Comparison of ENCODE assay signal across 12 cellular contexts in genomic region chr11:126060651-126061220, GRCh38. TPM values are rescaled to one million over a fixed set of nuclear protein-coding genes. Genes with fewer than 3 reads are reported as not detected.
DNase-seq lines count a peak whose midpoint lies in the region; ATAC-seq and TF ChIP-seq lines count a peak whose summit lies in the region.
"Had no signal": no experiment of that assay in that cellular context is flagged by ENCODE, and none has a peak within 500 bp of the region (broad histone marks: within the 10 kb centered on the region; RNA-seq: fewer than 3 reads in every experiment).

No MANE protein-coding gene starts in this region.

- no peak for DNase-seq in activated CD4-positive, alpha-beta memory T cell treated with anti-CD3 and anti-CD28 coated beads, Interleukin-2, amount 10 ng/mL, durations not matched to agents 7 days and 5 days
- no peak for DNase-seq in activated CD4-positive, alpha-beta memory T cell treated with anti-CD3 and anti-CD28 coated beads for 36 hours
- DNase-seq in WTC11 (ENCODE audit: low spot score) = no peak
- DNase-seq in type B pancreatic cell (ENCODE audit: extremely low spot score, unreplicated experiment) = no peak
- no peak for DNase-seq in midbrain (lab: John Stamatoyannopoulos, UW)
- DNase-seq in testis = no peak
- DNase-seq: activated CD4-positive, CD25-positive, alpha-beta regulatory T cell; activated T-cell treated with anti-CD3 and anti-CD28 coated beads, Interleukin-2, amount 50 U/mL, for 24 hours; H7; heart right ventricle had no signal

- peaks cover 11% of the 10 kb centered on the region for H3K4me1 Mint-ChIP-seq in activated CD4-positive, alpha-beta memory T cell treated with anti-CD3 and anti-CD28 coated beads, Interleukin-2, amount 10 ng/mL, durations not matched to agents 7 days and 5 days
- peaks cover 5% of the 10 kb centered on the region for H3K4me1 Mint-ChIP-seq in activated CD4-positive, alpha-beta memory T cell treated with anti-CD3 and anti-CD28 coated beads for 36 hours (ENCODE audit: low read depth)
- H3K4me1 Mint-ChIP-seq in WTC11 = peaks cover 29% of the 10 kb centered on the region
- H3K4me1 Mint-ChIP-seq in type B pancreatic cell (ENCODE audit: unreplicated experiment) = peaks cover 28% of the 10 kb centered on the region

- WGBS in mesodermal cell (ENCODE audit: insufficient coverage in 2 of 2), 2 experiments = 80 to 86% methylated on average over 1 to 2 of the region's 4 CpGs
- 49 to 54% methylated on average over 4 of the region's 4 CpGs for WGBS in testis, 2 donors

- H3K27ac ChIP-seq in mesodermal cell (ENCODE audit: low read depth, low read length, severe bottlenecking) (peak overlapping the region; percentile 7), testis (no peak overlapping the region)

- H3K27me3 Mint-ChIP-seq in activated CD4-positive, alpha-beta memory T cell treated with anti-CD3 and anti-CD28 coated beads, Interleukin-2, amount 10 ng/mL, durations not matched to agents 7 days and 5 days = peaks cover 49% of the 10 kb centered on the region
- H3K27me3 Mint-ChIP-seq in activated CD4-positive, alpha-beta memory T cell treated with anti-CD3 and anti-CD28 coated beads for 36 hours = peaks cover 16% of the 10 kb centered on the region
- H3K27me3 Mint-ChIP-seq in WTC11 (ENCODE audit: low read depth) (no peaks in the 10 kb centered on the region), type B pancreatic cell (peaks cover 26% of the 10 kb centered on the region)

- no peaks in the 10 kb centered on the region for H3K9me3 ChIP-seq in mesodermal cell (ENCODE audit: control insufficient read depth, low read length)
- no peaks in the 10 kb centered on the region for H3K9me3 ChIP-seq in testis
- H3K9me3 ChIP-seq: heart right ventricle had no signal

- CTCF ChIA-PET in activated CD4-positive, alpha-beta memory T cell treated with anti-CD3 and anti-CD28 coated beads, Interleukin-2, amount 10 ng/mL, durations not matched to agents 7 days and 5 days (lab: Charles Lee) = interaction anchor here (2.2 kb wide), 1 partner anchor 24 kb away, joined by 7 read pairs; no protein-coding TSS in a partner anchor
- CTCF ChIA-PET in activated CD4-positive, alpha-beta memory T cell treated with anti-CD3 and anti-CD28 coated beads for 36 hours (lab: Charles Lee) = interaction anchor here (0.7 to 2.2 kb wide), 2 partner anchors 19 to 118 kb away, joined by 3 to 8 read pairs; no protein-coding TSS in a partner anchor
- CTCF ChIA-PET in WTC11 (lab: Charles Lee) = interaction anchor here (0.6 to 4.2 kb wide), 13 partner anchors 9 to 136 kb away, joined by 3 to 30 read pairs (median 6); no protein-coding TSS in a partner anchor

- no peak for TF ChIP-seq CTCF in WTC11 (IDR thresholded peaks at IDR 0.05)
- TF ChIP-seq CTCF in type B pancreatic cell (conservative IDR thresholded peaks at IDR 0.05) = no peak
- TF ChIP-seq CTCF in testis (IDR thresholded peaks at IDR 0.05) = no peak

- no peak for TF ChIP-seq POLR2A in testis (IDR thresholded peaks at IDR 0.05)

- intact Hi-C loops in activated CD4-positive, alpha-beta memory T cell treated with anti-CD3 and anti-CD28 coated beads for 36 hours (cut with micrococcal nuclease) = loop anchor here (10.0 kb wide), 1 partner anchor 546 kb away; no protein-coding TSS in a partner anchor
- intact Hi-C loops in testis (cut with DNase I; ENCODE audit: low total_unique reads) = no loop called here

- H3K4me3 ChIP-seq in mesodermal cell (ENCODE audit: extremely low read depth, insufficient read depth, low read length, poor library complexity, severe bottlenecking) (no peak overlapping the region), testis (no peak overlapping the region)

- no peaks in the 10 kb centered on the region for H3K36me3 ChIP-seq in mesodermal cell (ENCODE audit: control insufficient read depth, insufficient read depth, low read length)
- H3K36me3 ChIP-seq in testis (ENCODE audit: low read depth, missing control alignments) = no peaks in the 10 kb centered on the region
- H3K36me3 ChIP-seq: heart right ventricle had no signal

- no peaks in the 10 kb centered on the region for H3K9me3 Mint-ChIP-seq in activated CD4-positive, alpha-beta memory T cell treated with anti-CD3 and anti-CD28 coated beads, Interleukin-2, amount 10 ng/mL, durations not matched to agents 7 days and 5 days
- no peaks in the 10 kb centered on the region for H3K9me3 Mint-ChIP-seq in activated CD4-positive, alpha-beta memory T cell treated with anti-CD3 and anti-CD28 coated beads for 36 hours
- H3K9me3 Mint-ChIP-seq in WTC11 (peaks cover 9% of the 10 kb centered on the region), type B pancreatic cell (peaks cover 4% of the 10 kb centered on the region)
- H3K9me3 Mint-ChIP-seq: activated T-cell treated with anti-CD3 and anti-CD28 coated beads, Interleukin-2, amount 50 U/mL, for 24 hours had no signal

- H3K27ac Mint-ChIP-seq in activated CD4-positive, alpha-beta memory T cell treated with anti-CD3 and anti-CD28 coated beads, Interleukin-2, amount 10 ng/mL, durations not matched to agents 7 days and 5 days = no peak overlapping the region
- no peak overlapping the region for H3K27ac Mint-ChIP-seq in activated CD4-positive, alpha-beta memory T cell treated with anti-CD3 and anti-CD28 coated beads for 36 hours
- H3K27ac Mint-ChIP-seq in WTC11 = peak overlapping the region; percentile 83
- peak overlapping the region; percentile 2 for H3K27ac Mint-ChIP-seq in type B pancreatic cell
- H3K27ac Mint-ChIP-seq: activated T-cell treated with anti-CD3 and anti-CD28 coated beads, Interleukin-2, amount 50 U/mL, for 24 hours had no signal

- no peaks in the 10 kb centered on the region for H3K27me3 ChIP-seq in testis

- H3K4me3 Mint-ChIP-seq in activated CD4-positive, alpha-beta memory T cell treated with anti-CD3 and anti-CD28 coated beads, Interleukin-2, amount 10 ng/mL, durations not matched to agents 7 days and 5 days = peak overlapping the region; percentile 6
- no peak overlapping the region for H3K4me3 Mint-ChIP-seq in activated CD4-positive, alpha-beta memory T cell treated with anti-CD3 and anti-CD28 coated beads for 36 hours
- H3K4me3 Mint-ChIP-seq in WTC11 = peak overlapping the region; percentile 21; the same call in 1 of the 2 replicates
- peak overlapping the region; percentile 91 for H3K4me3 Mint-ChIP-seq in type B pancreatic cell

- H3K4me1 ChIP-seq in mesodermal cell (ENCODE audit: control insufficient read depth, insufficient read depth, low read length, poor library complexity, severe bottlenecking) = no peaks in the 10 kb centered on the region
- H3K4me1 ChIP-seq in testis = peaks cover 14% of the 10 kb centered on the region

- no peaks in the 10 kb centered on the region for H3K36me3 Mint-ChIP-seq in activated CD4-positive, alpha-beta memory T cell treated with anti-CD3 and anti-CD28 coated beads, Interleukin-2, amount 10 ng/mL, durations not matched to agents 7 days and 5 days (ENCODE audit: low read depth)
- no peaks in the 10 kb centered on the region for H3K36me3 Mint-ChIP-seq in activated CD4-positive, alpha-beta memory T cell treated with anti-CD3 and anti-CD28 coated beads for 36 hours
- H3K36me3 Mint-ChIP-seq in WTC11 (no peaks in the 10 kb centered on the region), type B pancreatic cell (peaks cover 16% of the 10 kb centered on the region)

- POLR2A ChIA-PET in activated CD4-positive, alpha-beta memory T cell treated with anti-CD3 and anti-CD28 coated beads, Interleukin-2, amount 10 ng/mL, durations not matched to agents 7 days and 5 days (lab: Charles Lee) = interaction anchor here (2.1 kb wide), 1 partner anchor 22 kb away, joined by 6 read pairs; no protein-coding TSS in a partner anchor
- POLR2A ChIA-PET in activated CD4-positive, alpha-beta memory T cell treated with anti-CD3 and anti-CD28 coated beads for 36 hours (lab: Charles Lee) = no interaction called here
- POLR2A ChIA-PET in WTC11 (lab: Charles Lee) = interaction anchor here (1.1 kb wide), 1 partner anchor 86 kb away, joined by 3 read pairs; no protein-coding TSS in a partner anchor

- ATAC-seq in WTC11 = no peak
- ATAC-seq in HG02981 (IDR thresholded peaks at IDR 0.05; ENCODE audit: unreplicated experiment) = no peak
- ATAC-seq: heart right ventricle had no signal

TF ChIP-seq in WTC11, 78 proteins besides CTCF, POLR2A, EP300 and RAD21:
- TF ChIP-seq ZMAT4 (CRISPR knock-in tag; IDR thresholded peaks at IDR 0.05) = no peak
- peak; percentile 60 for TF ChIP-seq GABPB1 (CRISPR knock-in tag; IDR thresholded peaks at IDR 0.05)

RNA-seq across cellular contexts. Expression of gene CDON, which starts 1.9 kb away (rescaled TPM):
- total RNA-seq in activated CD4-positive, alpha-beta memory T cell treated with anti-CD3 and anti-CD28 coated beads, Interleukin-2, amount 10 ng/mL, durations not matched to agents 7 days and 5 days = 1 to 10 TPM; 1.7 to 1.8 TPM
- total RNA-seq in activated CD4-positive, alpha-beta memory T cell treated with anti-CD3 and anti-CD28 coated beads for 36 hours = 1 to 10 TPM; 2.5 to 2.7 TPM
- total RNA-seq in WTC11 (2021) = 33.0 to 34.1 TPM (median 33.3 TPM) in 3 replicates
- 13.9 TPM for polyA plus RNA-seq in mesodermal cell (2013, experiment 1 of 2)
- polyA plus RNA-seq in mesodermal cell (2013, experiment 2 of 2) = 14.9 TPM
- 23.5 and 157 TPM in 2 replicates for total RNA-seq in type B pancreatic cell (ENCODE audit: low replicate concordance)
- total RNA-seq in testis = 10 to 100 TPM; 23.9 to 27.7 TPM
- 20.6 TPM for polyA plus RNA-seq in testis (ENCODE audit: insufficient read depth, low read depth, low replicate concordance)

Comparison
In these comparisons a context has a peak if more than half of its experiments do, and no peak if none do; other contexts are left out.
1. H3K27ac Mint-ChIP-seq: peak in WTC11 (single experiment) and type B pancreatic cell (single experiment); none in activated CD4-positive, alpha-beta memory T cell treated with anti-CD3 and anti-CD28 coated beads, Interleukin-2, amount 10 ng/mL, durations not matched to agents 7 days and 5 days (single experiment) and activated CD4-positive, alpha-beta memory T cell treated with anti-CD3 and anti-CD28 coated beads for 36 hours (single experiment).